ENCODE assay signal across 12 cellular contexts in genomic region chr4:185358514-185359433, GRCh38. TPM values are rescaled to one million over a fixed set of nuclear protein-coding genes. Genes with fewer than 3 reads are reported as not detected.
DNase-seq lines count a peak whose midpoint lies in the region; ATAC-seq, FAIRE-seq and TF ChIP-seq lines count a peak whose summit lies in the region.
"Had no signal": no experiment of that assay in that cellular context is flagged by ENCODE, and none has a peak within 500 bp of the region (broad histone marks: within the 10 kb centered on the region; RNA-seq: fewer than 3 reads in every experiment).

No MANE protein-coding gene starts in this region.

- peak overlapping the region; percentile 54 for H3K4me2 ChIP-seq in osteoblast (ENCODE audit: insufficient read depth, low read length)

- DNase-seq in Calu3 (peak; percentile 24), M059J (ENCODE audit: low read depth) (peak; percentile 83), bronchial epithelial cell (ENCODE audit: low read depth) (peak; percentile 56), osteoblast (ENCODE audit: insufficient read length, low spot score, missing footprints) (peak; percentile 92), KG1 (lab: John Stamatoyannopoulos, UW) (no peak), heart right ventricle (no peak)
- DNase-seq: activated CD4-positive, alpha-beta T cell treated with anti-CD3 and anti-CD28 coated beads, Interleukin-2, amount 50 U/mL, for 48 hours; NCI-H510A treated with DMSO at 0.1 percent for 48 hours; stimulated activated naive B cell treated with anti-CD40 and anti-IgM and Interleukin-4, amounts not matched to agents 10 μg/mL and 1 μg/mL and 100 μg/mL, for 72 hours had no signal

- H3K4me3 Mint-ChIP-seq in Calu3 (ENCODE audit: low read depth, unreplicated experiment): no peak overlapping the region
- H3K4me3 Mint-ChIP-seq: stimulated activated naive B cell treated with anti-CD40 and anti-IgM and Interleukin-4, amounts not matched to agents 10 μg/mL and 1 μg/mL and 100 μg/mL, for 72 hours had no signal

- H3K27me3 ChIP-seq in bronchial epithelial cell (ENCODE audit: control insufficient read depth, insufficient read depth, low read length) (no peaks in the 10 kb centered on the region), osteoblast (ENCODE audit: insufficient read depth, low read length) (no peaks in the 10 kb centered on the region), heart right ventricle (no peaks in the 10 kb centered on the region)

- no peak overlapping the region for H2AFZ ChIP-seq in osteoblast (ENCODE audit: low read length)

- no peaks in the 10 kb centered on the region for H3K9me3 Mint-ChIP-seq in Calu3 (ENCODE audit: low read depth, unreplicated experiment)
- H3K9me3 Mint-ChIP-seq: stimulated activated naive B cell treated with anti-CD40 and anti-IgM and Interleukin-4, amounts not matched to agents 10 μg/mL and 1 μg/mL and 100 μg/mL, for 72 hours had no signal

- no peaks in the 10 kb centered on the region for H3K79me2 ChIP-seq in osteoblast (ENCODE audit: insufficient read depth, low read length)

- peaks cover 11% of the 10 kb centered on the region for H3K36me3 Mint-ChIP-seq in Calu3 (ENCODE audit: insufficient read depth, unreplicated experiment)

- H4K20me1 ChIP-seq in osteoblast (ENCODE audit: insufficient read depth, low read length): no peaks in the 10 kb centered on the region

- no peaks in the 10 kb centered on the region for H3K9me3 ChIP-seq in osteoblast (ENCODE audit: low read depth, low read length)
- H3K9me3 ChIP-seq in heart right ventricle: no peaks in the 10 kb centered on the region

- no peak overlapping the region for H3K27ac Mint-ChIP-seq in Calu3 (ENCODE audit: unreplicated experiment)

- no TSS peak for BruUV-seq in Calu3 (replicated peaks; lab: Mats Ljungman, UMichigan)

- FAIRE-seq in bronchial epithelial cell (lab: Jason Lieb, UNC): no peak
- FAIRE-seq: endometrium had no signal

- ATAC-seq in HG03159 (IDR thresholded peaks at IDR 0.05; ENCODE audit: unreplicated experiment): no peak
- no peak for ATAC-seq in heart right ventricle
- no peak for ATAC-seq in HG03432 (IDR thresholded peaks at IDR 0.05; ENCODE audit: unreplicated experiment)

- intact Hi-C loops in Calu3 (cut with micrococcal nuclease; ENCODE audit: unreplicated experiment): no loop called here
- intact Hi-C loops in heart right ventricle (cut with DNase I): no loop called here

- 88 to 92% methylated on average over 9 of the region's 9 CpGs for WGBS in heart right ventricle, 2 donors

- H3K4me3 ChIP-seq in bronchial epithelial cell (ENCODE audit: low read depth, low read length) (no peak overlapping the region), osteoblast (ENCODE audit: insufficient read depth, low read length) (no peak overlapping the region), heart right ventricle (no peak overlapping the region)

- H3K27ac ChIP-seq in osteoblast (ENCODE audit: low read depth, low read length) (peak overlapping the region; percentile 96), heart right ventricle (no peak overlapping the region)

- TF ChIP-seq CTCF in Calu3 (IDR thresholded peaks at IDR 0.05; ENCODE audit: unreplicated experiment): no peak
- no peak for TF ChIP-seq CTCF in bronchial epithelial cell (IDR thresholded peaks at IDR 0.05; ENCODE audit: insufficient read depth, low read length, severe bottlenecking)
- TF ChIP-seq CTCF in osteoblast (IDR thresholded peaks at IDR 0.05; ENCODE audit: extremely low read depth, low read depth, low read length): no peak
- no peak for TF ChIP-seq CTCF in heart right ventricle (IDR thresholded peaks at IDR 0.05)

- H3K4me1 Mint-ChIP-seq in Calu3 (ENCODE audit: low read depth, unreplicated experiment): no peaks in the 10 kb centered on the region
- H3K4me1 Mint-ChIP-seq: stimulated activated naive B cell treated with anti-CD40 and anti-IgM and Interleukin-4, amounts not matched to agents 10 μg/mL and 1 μg/mL and 100 μg/mL, for 72 hours had no signal

- no peaks in the 10 kb centered on the region for H3K27me3 Mint-ChIP-seq in Calu3 (ENCODE audit: unreplicated experiment)
- H3K27me3 Mint-ChIP-seq: stimulated activated naive B cell treated with anti-CD40 and anti-IgM and Interleukin-4, amounts not matched to agents 10 μg/mL and 1 μg/mL and 100 μg/mL, for 72 hours had no signal

- H3K36me3 ChIP-seq in bronchial epithelial cell (ENCODE audit: control insufficient read depth, insufficient read depth, low read length) (no peaks in the 10 kb centered on the region), osteoblast (ENCODE audit: insufficient read depth, low read length) (peaks cover 37% of the 10 kb centered on the region), heart right ventricle (peaks cover 0 to 78% (median 6%) of the 10 kb centered on the region in 9 donors)

- H3K4me1 ChIP-seq in osteoblast (ENCODE audit: insufficient read depth, low read length) (peaks cover 30% of the 10 kb centered on the region), heart right ventricle (no peaks in the 10 kb centered on the region)

- CTCF ChIA-PET in Calu3 (lab: Charles Lee): no interaction called here

RNA-seq across cellular contexts. Expression of gene LRP2BP, which starts 37.0 kb away (rescaled TPM):
- total RNA-seq in Calu3 (2022) (0.47 and 0.49 TPM in 2 replicates), bronchial epithelial cell (0.53 and 0.64 TPM in 2 replicates), osteoblast (1.4 and 1.5 TPM in 2 replicates), heart right ventricle (1 to 10 TPM; 1.5 to 6.1 (median 2.3) TPM)
- total RNA-seq in M059J (2014; rRNA removed; shearing (Covaris generic)): 0.07 and 0.34 TPM in 2 replicates
- 1 to 10 TPM; 1.0 to 2.4 TPM for polyA plus RNA-seq in heart right ventricle

RNA-seq across cellular contexts. Expression of gene ANKRD37, which starts 37.9 kb away (rescaled TPM):
- 3.6 and 4.4 TPM in 2 replicates for total RNA-seq in Calu3 (2022)
- 6.3 and 8.5 TPM in 2 replicates for total RNA-seq in M059J (2014; rRNA removed; shearing (Covaris generic))
- total RNA-seq in bronchial epithelial cell: 8.4 and 8.6 TPM in 2 replicates
- 15.6 and 22.8 TPM in 2 replicates for total RNA-seq in osteoblast
- total RNA-seq in heart right ventricle: 10 to 100 TPM in 9 of 10 donors, 1 to 10 TPM in 1; 7.6 to 27.0 (median 13.7) TPM
- polyA plus RNA-seq in heart right ventricle: 10 to 100 TPM; 10.0 to 28.6 TPM

Comparison
In these comparisons a context has a peak if more than half of its experiments do, and no peak if none do; other contexts are left out.
1. DNase-seq: peak in Calu3 (single experiment), M059J (single experiment), bronchial epithelial cell (single experiment) and osteoblast (single experiment); none in KG1 (single experiment) and heart right ventricle (0 of 2).